Comparison of ENCODE assay signal across 14 cellular contexts in the genomic region with DNA sequence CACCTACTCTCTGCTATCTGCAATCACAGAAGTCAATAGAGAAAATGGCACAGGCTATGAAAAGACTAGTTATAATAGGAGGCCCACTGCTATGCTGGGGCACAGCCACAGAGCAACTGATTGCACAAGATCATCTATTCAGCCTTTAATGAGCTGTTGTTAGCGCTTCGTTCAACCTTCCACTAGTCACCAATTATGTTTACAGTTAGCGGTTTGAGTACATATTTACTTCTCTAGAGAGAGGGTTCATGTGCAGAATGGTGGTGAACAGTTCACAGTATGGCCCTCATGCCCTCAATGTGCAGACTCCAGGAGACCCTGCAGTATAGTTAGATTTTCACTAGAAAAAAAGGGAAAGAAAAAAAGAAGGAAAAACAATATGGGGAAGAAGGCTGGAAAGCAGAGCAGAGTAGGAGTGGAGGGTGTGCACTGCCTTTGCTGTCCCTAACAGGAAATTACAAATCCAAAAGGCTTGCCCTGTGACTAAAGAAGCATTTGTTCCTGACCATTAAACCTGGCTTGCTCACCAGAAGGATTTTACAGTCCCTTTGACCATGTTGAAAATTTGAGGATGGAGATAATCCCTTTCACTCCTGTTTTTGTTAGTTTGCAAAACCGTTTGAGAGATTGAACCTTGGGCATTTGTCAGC.
DNase-seq lines count a peak whose midpoint lies in the region; ATAC-seq, FAIRE-seq and TF ChIP-seq lines count a peak whose summit lies in the region.
"Had no signal": no experiment of that assay in that cellular context is flagged by ENCODE, and none has a peak within 500 bp of the region (broad histone marks: within the 10 kb centered on the region; RNA-seq: fewer than 3 reads in every experiment).

No MANE protein-coding gene starts in this region.

- DNase-seq in DMS153 (lab: John Stamatoyannopoulos, UW) (peak; percentile 92), NCI-H1436 (lab: John Stamatoyannopoulos, UW) (peak; percentile 69), WTC11 (ENCODE audit: low spot score) (no peak), mesendoderm (peak; percentile 13), MG63 (no peak), amniotic stem cell (lab: John Stamatoyannopoulos, UW) (no peak), GM12891 (ENCODE audit: insufficient read length, low spot score) (no peak)
- DNase-seq in stimulated activated effector memory CD8-positive, alpha-beta T cell treated with anti-CD3 and anti-CD28 coated beads, Interleukin-12 subunit alpha, Interleukin-12 subunit beta, amount 100 ng/mL, for 72 hours (ENCODE audit: low spot score in 2 of 2) = no peak
- DNase-seq: foreskin keratinocyte, left lung, psoas muscle had no signal

- H3K9ac ChIP-seq in mesendoderm (ENCODE audit: low read length) = no peak overlapping the region

- no peaks in the 10 kb centered on the region for H3K27me3 Mint-ChIP-seq in WTC11 (ENCODE audit: low read depth)
- H3K27me3 Mint-ChIP-seq: central memory CD8-positive, alpha-beta T cell had no signal

- H3K27me3 ChIP-seq in mesendoderm (ENCODE audit: insufficient read depth, low read length, poor library complexity) (no peaks in the 10 kb centered on the region), MG63 (no peaks in the 10 kb centered on the region)
- H3K27me3 ChIP-seq: foreskin keratinocyte, left lung had no signal

- no peaks in the 10 kb centered on the region for H3K4me1 ChIP-seq in mesendoderm (ENCODE audit: control insufficient read depth, low read depth, low read length)
- H3K4me1 ChIP-seq: foreskin keratinocyte, left lung, psoas muscle had no signal

- no peak overlapping the region for H3K4me2 ChIP-seq in mesendoderm (ENCODE audit: low read length)

- peak; percentile 41; the same call in 1 of the 2 replicates for ATAC-seq in WTC11
- ATAC-seq in stimulated activated effector memory CD8-positive, alpha-beta T cell treated with anti-CD3 and anti-CD28 coated beads, Interleukin-12 subunit alpha, Interleukin-12 subunit beta, amount 100 ng/mL, for 72 hours = no peak
- ATAC-seq: foreskin keratinocyte, left lung, psoas muscle had no signal

- WGBS in mesendoderm (ENCODE audit: extremely low coverage, insufficient coverage, low lambda C conversion rate) = no CpG with 5 or more reads among the region's 4 CpGs

- no peak overlapping the region for H4K8ac ChIP-seq in mesendoderm (ENCODE audit: low read depth, low read length)

- TF ChIP-seq CTCF in WTC11 (IDR thresholded peaks at IDR 0.05) = no peak

- no peaks in the 10 kb centered on the region for H3K79me1 ChIP-seq in mesendoderm (ENCODE audit: low read length)

- H2BK5ac ChIP-seq in mesendoderm (ENCODE audit: low read length) = no peak overlapping the region

- no peak overlapping the region for H3K18ac ChIP-seq in mesendoderm (ENCODE audit: low read length)

- no peak for TF ChIP-seq POLR2A in GM12891 (IDR thresholded peaks at IDR 0.05; ENCODE audit: low read depth, low read length)

- H3K23ac ChIP-seq in mesendoderm (ENCODE audit: low read length) = no peak overlapping the region

- H3K9me3 ChIP-seq in MG63 = peaks cover 2% of the 10 kb centered on the region; the same call in 1 of the 2 replicates

- H3K4me3 ChIP-seq in mesendoderm (ENCODE audit: low read length) (no peak overlapping the region), MG63 (no peak overlapping the region)
- H3K4me3 ChIP-seq: left lung, psoas muscle, thoracic aorta had no signal

- no peak overlapping the region for H2AK5ac ChIP-seq in mesendoderm (ENCODE audit: low read length)

- no peaks in the 10 kb centered on the region for H3K79me2 ChIP-seq in mesendoderm (ENCODE audit: control insufficient read depth, insufficient read depth, low read length)

- CTCF ChIA-PET in WTC11 (lab: Charles Lee) = no interaction called here

- peaks cover 24% of the 10 kb centered on the region for H3K9me3 Mint-ChIP-seq in WTC11
- H3K9me3 Mint-ChIP-seq in stimulated activated effector memory CD8-positive, alpha-beta T cell treated with anti-CD3 and anti-CD28 coated beads, Interleukin-12 subunit alpha, Interleukin-12 subunit beta, amount 100 ng/mL, for 72 hours = peaks cover 18% of the 10 kb centered on the region
- H3K9me3 Mint-ChIP-seq: CD14-positive monocyte had no signal

- H3K4me3 Mint-ChIP-seq in WTC11 = no peak overlapping the region
- H3K4me3 Mint-ChIP-seq in stimulated activated effector memory CD8-positive, alpha-beta T cell treated with anti-CD3 and anti-CD28 coated beads, Interleukin-12 subunit alpha, Interleukin-12 subunit beta, amount 100 ng/mL, for 72 hours = no peak overlapping the region
- H3K4me3 Mint-ChIP-seq: CD14-positive monocyte; central memory CD8-positive, alpha-beta T cell had no signal

- H3K27ac Mint-ChIP-seq in WTC11 = no peak overlapping the region
- H3K27ac Mint-ChIP-seq in stimulated activated effector memory CD8-positive, alpha-beta T cell treated with anti-CD3 and anti-CD28 coated beads, Interleukin-12 subunit alpha, Interleukin-12 subunit beta, amount 100 ng/mL, for 72 hours = no peak overlapping the region
- H3K27ac Mint-ChIP-seq: CD14-positive monocyte had no signal

- POLR2A ChIA-PET in WTC11 (lab: Charles Lee) = no interaction called here

- no peak overlapping the region for H2BK120ac ChIP-seq in mesendoderm (ENCODE audit: low read depth, low read length)

- H3K4ac ChIP-seq in mesendoderm (ENCODE audit: low read depth, low read length) = no peak overlapping the region

- peaks cover 13% of the 10 kb centered on the region for H3K36me3 Mint-ChIP-seq in WTC11
- H3K36me3 Mint-ChIP-seq in stimulated activated effector memory CD8-positive, alpha-beta T cell treated with anti-CD3 and anti-CD28 coated beads, Interleukin-12 subunit alpha, Interleukin-12 subunit beta, amount 100 ng/mL, for 72 hours = no peaks in the 10 kb centered on the region
- H3K36me3 Mint-ChIP-seq: CD14-positive monocyte had no signal

- no peak for FAIRE-seq in GM12891 (lab: Jason Lieb, UNC)

- no peak overlapping the region for H3K56ac ChIP-seq in mesendoderm (ENCODE audit: low read length)

- no peak overlapping the region for H3K27ac ChIP-seq in mesendoderm (ENCODE audit: low read depth, low read length)
- H3K27ac ChIP-seq: foreskin keratinocyte, left lung, psoas muscle, thoracic aorta had no signal

- H4K5ac ChIP-seq in mesendoderm (ENCODE audit: low read length) = no peak overlapping the region

- H3K4me1 Mint-ChIP-seq in WTC11 = peaks cover 22% of the 10 kb centered on the region
- no peaks in the 10 kb centered on the region for H3K4me1 Mint-ChIP-seq in stimulated activated effector memory CD8-positive, alpha-beta T cell treated with anti-CD3 and anti-CD28 coated beads, Interleukin-12 subunit alpha, Interleukin-12 subunit beta, amount 100 ng/mL, for 72 hours
- H3K4me1 Mint-ChIP-seq: CD14-positive monocyte; central memory CD8-positive, alpha-beta T cell had no signal

- H2BK15ac ChIP-seq in mesendoderm (replicated peaks; ENCODE audit: low read depth) = no peak overlapping the region

- no peaks in the 10 kb centered on the region for H3K36me3 ChIP-seq in mesendoderm (ENCODE audit: control insufficient read depth, insufficient read depth, low read length)
- no peaks in the 10 kb centered on the region for H3K36me3 ChIP-seq in MG63
- H3K36me3 ChIP-seq: left lung, thoracic aorta had no signal

TF ChIP-seq in WTC11, 78 proteins besides CTCF, POLR2A, EP300 and RAD21:
- TF ChIP-seq ZNF317 (CRISPR knock-in tag; IDR thresholded peaks at IDR 0.05; ENCODE audit: borderline replicate concordance, low read depth) (no peak), ZNF232 (CRISPR knock-in tag; IDR thresholded peaks at IDR 0.05) (no peak)

TF ChIP-seq in GM12891, 5 proteins besides CTCF, POLR2A, EP300 and RAD21:
- no peak for TF ChIP-seq SPI1 (IDR thresholded peaks at IDR 0.05; ENCODE audit: low read depth, low read length)
- no peak for TF ChIP-seq POU2F2 (IDR thresholded peaks at IDR 0.05; ENCODE audit: low read depth, low read length)
- TF ChIP-seq POLR2AphosphoS5 (IDR thresholded peaks at IDR 0.05; ENCODE audit: low read depth, low read length) = no peak
- TF ChIP-seq TAF1 (IDR thresholded peaks at IDR 0.05; ENCODE audit: low read depth, low read length) = no peak
- no peak for TF ChIP-seq PAX5 (IDR thresholded peaks at IDR 0.05; ENCODE audit: insufficient read depth, low read length, severe bottlenecking)
TF ChIP-seq in GM12891: peak in this region for 0.

Comparison
In these comparisons a context has a peak if more than half of its experiments do, and no peak if none do; other contexts are left out.
1. DNase-seq: peak in DMS153 (single experiment), NCI-H1436 (single experiment) and mesendoderm (single experiment); none in WTC11 (single experiment), MG63 (single experiment), stimulated activated effector memory CD8-positive, alpha-beta T cell treated with anti-CD3 and anti-CD28 coated beads, Interleukin-12 subunit alpha, Interleukin-12 subunit beta, amount 100 ng/mL, for 72 hours (0 of 2), amniotic stem cell (single experiment) and GM12891 (single experiment).